Comparison of ENCODE assay signal across 11 cellular contexts in genomic region chr19:14167594-14168138, GRCh38. TPM values are rescaled to one million over a fixed set of nuclear protein-coding genes. Genes with fewer than 3 reads are reported as not detected.
A peak's percentile ranks its signal among the peaks of the same experiment; 100 is the strongest.
DNase-seq lines count a peak whose midpoint lies in the region; ATAC-seq lines count a peak whose summit lies in the region.
"Had no signal": no experiment of that assay in that cellular context is flagged by ENCODE, and none has a peak within 500 bp of the region (broad histone marks: within the 10 kb centered on the region; RNA-seq: fewer than 3 reads in every experiment).

No MANE protein-coding gene starts in this region.

- H3K4me3 Mint-ChIP-seq in CD4-positive, alpha-beta memory T cell: peak overlapping the region; percentile 81 to 92 (median 88)
- peak overlapping the region; percentile 62 for H3K4me3 Mint-ChIP-seq in T-helper 1 cell treated with Interleukin-12 subunit alpha and Interleukin-12 subunit beta and Interleukin-4 antibody, amounts not matched to agents 30 μg/mL and 1 μg/mL, for 36 hours
- peak overlapping the region; percentile 78 for H3K4me3 Mint-ChIP-seq in central memory CD8-positive, alpha-beta T cell
- H3K4me3 Mint-ChIP-seq in natural killer cell treated with Interleukin-12 subunit alpha and Interleukin-12 subunit beta and Interleukin-15 and Interleukin-18, amount 100 ng/mL, for 72 hours: peak overlapping the region; percentile 90

- intact Hi-C loops in CD4-positive, alpha-beta memory T cell (cut with micrococcal nuclease): loop anchor here (1.0 to 2.0 kb wide), 2 partner anchors 19 to 31 kb away; partner anchors contain the start of gene ASF1B
- intact Hi-C loops in head of caudate nucleus (cut with DNase I): no loop called here

- H3K9me3 Mint-ChIP-seq in CD4-positive, alpha-beta memory T cell: no peaks in the 10 kb centered on the region
- H3K9me3 Mint-ChIP-seq in T-helper 1 cell treated with Interleukin-12 subunit alpha and Interleukin-12 subunit beta and Interleukin-4 antibody, amounts not matched to agents 30 μg/mL and 1 μg/mL, for 36 hours: no peaks in the 10 kb centered on the region
- no peaks in the 10 kb centered on the region for H3K9me3 Mint-ChIP-seq in central memory CD8-positive, alpha-beta T cell
- H3K9me3 Mint-ChIP-seq in natural killer cell treated with Interleukin-12 subunit alpha and Interleukin-12 subunit beta and Interleukin-15 and Interleukin-18, amount 100 ng/mL, for 72 hours: no peaks in the 10 kb centered on the region

- H3K36me3 ChIP-seq in CD4-positive, alpha-beta memory T cell (ENCODE audit: insufficient read depth, low read length): peaks cover 7% of the 10 kb centered on the region

- peak; percentile 61 for ATAC-seq in central memory CD8-positive, alpha-beta T cell (replicated peaks; ENCODE audit: extremely low read depth, poor library complexity, severe bottlenecking)
- ATAC-seq in natural killer cell treated with Interleukin-12 subunit alpha and Interleukin-12 subunit beta and Interleukin-15 and Interleukin-18, amount 100 ng/mL, for 72 hours: peak; percentile 55 to 61
- ATAC-seq in HG03280 (IDR thresholded peaks at IDR 0.05; ENCODE audit: unreplicated experiment): no peak
- no peak for ATAC-seq in GM19463 (IDR thresholded peaks at IDR 0.05; ENCODE audit: unreplicated experiment)

- H3K9me3 ChIP-seq in CD4-positive, alpha-beta memory T cell (ENCODE audit: control insufficient read depth in 1 of 2, low read length in 2 of 2): no peaks in the 10 kb centered on the region

- peaks cover 26% of the 10 kb centered on the region for H3K4me1 ChIP-seq in CD4-positive, alpha-beta memory T cell (ENCODE audit: insufficient read depth, low read length)

- H3K27ac ChIP-seq in CD4-positive, alpha-beta memory T cell (ENCODE audit: low read depth, low read length): peak overlapping the region; percentile 61
- H3K27ac ChIP-seq: VCaP had no signal

- CTCF ChIA-PET in CD4-positive, alpha-beta memory T cell (lab: Charles Lee; ENCODE audit: partially characterized antibody): interaction anchor here (0.9 to 3.6 kb wide), 11 partner anchors 9 to 180 kb away, joined by 3 to 17 read pairs (median 3); partner anchors contain the start of gene ASF1B

- no peaks in the 10 kb centered on the region for H3K27me3 ChIP-seq in CD4-positive, alpha-beta memory T cell (ENCODE audit: insufficient read depth, low read length)

- POLR2A ChIA-PET in CD4-positive, alpha-beta memory T cell (lab: Charles Lee; ENCODE audit: partially characterized antibody): interaction anchor here (0.6 to 3.1 kb wide), 7 partner anchors 11 to 285 kb away, joined by 3 to 33 read pairs (median 5); partner anchors contain the start of gene ASF1B

- peaks cover 11 to 17% of the 10 kb centered on the region in 2 donors for H3K36me3 Mint-ChIP-seq in CD4-positive, alpha-beta memory T cell
- H3K36me3 Mint-ChIP-seq in T-helper 1 cell treated with Interleukin-12 subunit alpha and Interleukin-12 subunit beta and Interleukin-4 antibody, amounts not matched to agents 30 μg/mL and 1 μg/mL, for 36 hours (ENCODE audit: low read depth): peaks cover 7% of the 10 kb centered on the region
- H3K36me3 Mint-ChIP-seq in central memory CD8-positive, alpha-beta T cell (ENCODE audit: insufficient read depth): peaks cover 11% of the 10 kb centered on the region
- no peaks in the 10 kb centered on the region for H3K36me3 Mint-ChIP-seq in natural killer cell treated with Interleukin-12 subunit alpha and Interleukin-12 subunit beta and Interleukin-15 and Interleukin-18, amount 100 ng/mL, for 72 hours

- H3K27ac Mint-ChIP-seq in CD4-positive, alpha-beta memory T cell: peak overlapping the region; percentile 87 to 97 (median 93)
- H3K27ac Mint-ChIP-seq in T-helper 1 cell treated with Interleukin-12 subunit alpha and Interleukin-12 subunit beta and Interleukin-4 antibody, amounts not matched to agents 30 μg/mL and 1 μg/mL, for 36 hours: no peak overlapping the region
- H3K27ac Mint-ChIP-seq in central memory CD8-positive, alpha-beta T cell (ENCODE audit: low read depth): peak overlapping the region; percentile 88
- peak overlapping the region in 1 of 2 donors; percentile 90 for H3K27ac Mint-ChIP-seq in natural killer cell treated with Interleukin-12 subunit alpha and Interleukin-12 subunit beta and Interleukin-15 and Interleukin-18, amount 100 ng/mL, for 72 hours

- H3K4me3 ChIP-seq in CD4-positive, alpha-beta memory T cell (ENCODE audit: low read length in 2 of 2): peak overlapping the region in 1 of 2 donors; percentile 44

- no peaks in the 10 kb centered on the region for H3K27me3 Mint-ChIP-seq in CD4-positive, alpha-beta memory T cell
- H3K27me3 Mint-ChIP-seq in T-helper 1 cell treated with Interleukin-12 subunit alpha and Interleukin-12 subunit beta and Interleukin-4 antibody, amounts not matched to agents 30 μg/mL and 1 μg/mL, for 36 hours (ENCODE audit: low read depth): no peaks in the 10 kb centered on the region
- H3K27me3 Mint-ChIP-seq in central memory CD8-positive, alpha-beta T cell: no peaks in the 10 kb centered on the region
- no peaks in the 10 kb centered on the region for H3K27me3 Mint-ChIP-seq in natural killer cell treated with Interleukin-12 subunit alpha and Interleukin-12 subunit beta and Interleukin-15 and Interleukin-18, amount 100 ng/mL, for 72 hours

- peaks cover 17 to 30% (median 23%) of the 10 kb centered on the region in 4 donors for H3K4me1 Mint-ChIP-seq in CD4-positive, alpha-beta memory T cell
- H3K4me1 Mint-ChIP-seq in T-helper 1 cell treated with Interleukin-12 subunit alpha and Interleukin-12 subunit beta and Interleukin-4 antibody, amounts not matched to agents 30 μg/mL and 1 μg/mL, for 36 hours (ENCODE audit: low read depth): peaks cover 14% of the 10 kb centered on the region
- H3K4me1 Mint-ChIP-seq in central memory CD8-positive, alpha-beta T cell: peaks cover 29% of the 10 kb centered on the region
- H3K4me1 Mint-ChIP-seq in natural killer cell treated with Interleukin-12 subunit alpha and Interleukin-12 subunit beta and Interleukin-15 and Interleukin-18, amount 100 ng/mL, for 72 hours (ENCODE audit: low read depth in 2 of 2): peaks cover 12 to 27% of the 10 kb centered on the region in 2 donors

- DNase-seq in CD4-positive, alpha-beta memory T cell: peak; percentile 26 to 42 (median 32)
- DNase-seq in central memory CD8-positive, alpha-beta T cell (ENCODE audit: low spot score in 2 of 2): no peak
- no peak for DNase-seq in natural killer cell treated with Interleukin-12 subunit alpha and Interleukin-12 subunit beta and Interleukin-15 and Interleukin-18, amount 100 ng/mL, for 72 hours (ENCODE audit: low spot score)
- DNase-seq in NCI-H446 treated with DMSO at 0.1 percent for 48 hours (lab: John Stamatoyannopoulos, UW) (no peak), head of caudate nucleus (no peak)
- DNase-seq: DMS 273 treated with DMSO at 0.1 percent for 48 hours, NCI-H1092 had no signal

RNA-seq across cellular contexts. Expression of gene ASF1B, which starts 31.3 kb away (rescaled TPM):
- 1 to 10 TPM; 2.3 to 3.0 TPM for total RNA-seq in CD4-positive, alpha-beta memory T cell
- 1 to 10 TPM; 1.8 to 3.0 TPM for polyA plus RNA-seq in CD4-positive, alpha-beta memory T cell
- 10 to 100 TPM; 48.2 to 89.3 TPM for total RNA-seq in natural killer cell treated with Interleukin-12 subunit alpha and Interleukin-12 subunit beta and Interleukin-15 and Interleukin-18, amount 100 ng/mL, for 72 hours

RNA-seq across cellular contexts. Expression of gene ADGRL1, which starts 38.3 kb away (rescaled TPM):
- 10 to 100 TPM; 19.3 to 22.0 TPM for total RNA-seq in CD4-positive, alpha-beta memory T cell
- polyA plus RNA-seq in CD4-positive, alpha-beta memory T cell: 1 to 10 TPM in 1 of 2 donors, under 1 TPM in 1; 0.55 to 1.3 TPM
- 1 to 10 TPM; 6.5 to 8.2 TPM for total RNA-seq in natural killer cell treated with Interleukin-12 subunit alpha and Interleukin-12 subunit beta and Interleukin-15 and Interleukin-18, amount 100 ng/mL, for 72 hours

RNA-seq across cellular contexts. Expression of gene PRKACA, which starts 50.1 kb away (rescaled TPM):
- 10 to 100 TPM; 48.9 to 51.7 TPM for total RNA-seq in CD4-positive, alpha-beta memory T cell
- polyA plus RNA-seq in CD4-positive, alpha-beta memory T cell: 1 to 10 TPM in 1 of 2 donors, under 1 TPM in 1; 0.42 to 2.2 TPM
- total RNA-seq in natural killer cell treated with Interleukin-12 subunit alpha and Interleukin-12 subunit beta and Interleukin-15 and Interleukin-18, amount 100 ng/mL, for 72 hours: 10 to 100 TPM; 61.6 to 80.0 TPM

Comparison
In these comparisons a context has a peak if more than half of its experiments do, and no peak if none do; other contexts are left out.
1. DNase-seq: peak in CD4-positive, alpha-beta memory T cell (5 of 5); none in central memory CD8-positive, alpha-beta T cell (0 of 2), natural killer cell treated with Interleukin-12 subunit alpha and Interleukin-12 subunit beta and Interleukin-15 and Interleukin-18, amount 100 ng/mL, for 72 hours (single experiment), NCI-H446 treated with DMSO at 0.1 percent for 48 hours (single experiment) and head of caudate nucleus (0 of 42).
2. ATAC-seq: peak in central memory CD8-positive, alpha-beta T cell (single experiment) and natural killer cell treated with Interleukin-12 subunit alpha and Interleukin-12 subunit beta and Interleukin-15 and Interleukin-18, amount 100 ng/mL, for 72 hours (2 of 2); none in HG03280 (single experiment) and GM19463 (single experiment).
3. RNA of gene ASF1B, which starts 31.3 kb away (total RNA-seq): 48.2 to 89.3 TPM in natural killer cell treated with Interleukin-12 subunit alpha and Interleukin-12 subunit beta and Interleukin-15 and Interleukin-18, amount 100 ng/mL, for 72 hours; 2.3 to 3.0 TPM in CD4-positive, alpha-beta memory T cell; every median in the first group is over 10 times any median in the second.
4. Peak in every context shown above with its lines, with median percentiles within 50 percentile points of each other: H3K4me3 Mint-ChIP-seq.